ENCODE assay signal across 25 cellular contexts in the genomic region with DNA sequence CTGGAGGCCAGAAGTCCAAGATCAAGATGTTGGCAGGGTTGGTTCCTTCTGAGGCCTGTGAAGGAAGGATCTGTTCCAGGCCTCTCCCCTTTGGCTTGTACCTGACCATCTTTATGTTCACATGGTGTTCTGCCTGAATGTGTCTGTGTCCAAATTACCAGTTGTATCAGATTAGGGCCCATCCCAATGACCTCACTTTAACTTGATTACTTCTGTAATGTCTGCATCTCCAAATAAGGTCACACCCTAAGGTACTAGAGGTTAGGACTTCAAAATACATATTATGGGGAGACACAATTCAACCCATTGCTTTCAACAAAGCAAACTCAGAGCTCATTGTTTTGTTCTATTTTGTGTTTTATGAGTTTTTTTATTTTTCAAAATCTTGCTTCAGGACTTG.
"Had no signal": no experiment of that assay in that cellular context is flagged by ENCODE, and none has a peak within 500 bp of the region (broad histone marks: within the 10 kb centered on the region; RNA-seq: fewer than 3 reads in every experiment).

No MANE protein-coding gene starts in this region.

- FAIRE-seq: kidney had no signal

- DNase-seq: activated CD4-positive, alpha-beta T cell treated with anti-CD3 and anti-CD28 coated beads for 1 hour; activated CD4-positive, alpha-beta T cell treated with anti-CD3 and anti-CD28 coated beads, Interleukin-2, amount 50 U/mL, for 4 hours; activated CD8-positive, alpha-beta memory T cell treated with anti-CD3 and anti-CD28 coated beads, Interleukin-2, amount 50 U/mL, for 48 hours; activated naive CD4-positive, alpha-beta T cell; activated T-cell treated with anti-CD3 and anti-CD28 coated beads, Interleukin-2, amount 50 U/mL, for 48 hours; adrenal gland; aorta; body of pancreas; cerebellar nuclear complex; colonic mucosa; effector CD8-positive, alpha-beta T cell; kidney; left colon; mammary epithelial cell; posterior cingulate gyrus; right cardiac atrium; stimulated activated CD4-positive, alpha-beta T cell treated with anti-CD3 and anti-CD28 coated beads, Interleukin-15, amount 100 ng/mL, for 24 hours; stimulated activated CD4-positive, alpha-beta T cell treated with anti-CD3 and anti-CD28 coated beads, Interleukin-2, amount 100 ng/mL, for 24 hours; stimulated activated naive CD8-positive, alpha-beta T cell treated with anti-CD3 and anti-CD28 coated beads, Interleukin-15, Interleukin-2, amounts not matched to agents 100 U/mL and 50 U/mL, for 24 hours; T-helper 2 cell; testis; transverse colon had no signal

- H3K4me3 Mint-ChIP-seq: nephron had no signal

- ATAC-seq: activated naive CD4-positive, alpha-beta T cell treated with anti-CD3 and anti-CD28 coated beads, Interleukin-2, amount 50 U/mL, for 72 hours; body of pancreas; gastroesophageal sphincter; left colon; right cardiac atrium; stimulated activated naive CD8-positive, alpha-beta T cell treated with anti-CD3 and anti-CD28 coated beads, Interleukin-15, Interleukin-2, amounts not matched to agents 100 U/mL and 50 U/mL, for 24 hours had no signal

- H3K27ac Mint-ChIP-seq: activated naive CD4-positive, alpha-beta T cell treated with anti-CD3 and anti-CD28 coated beads, Interleukin-2, amount 50 U/mL, for 72 hours; nephron had no signal
